17 cellular contexts compared by ENCODE assay signal in the genomic region with DNA sequence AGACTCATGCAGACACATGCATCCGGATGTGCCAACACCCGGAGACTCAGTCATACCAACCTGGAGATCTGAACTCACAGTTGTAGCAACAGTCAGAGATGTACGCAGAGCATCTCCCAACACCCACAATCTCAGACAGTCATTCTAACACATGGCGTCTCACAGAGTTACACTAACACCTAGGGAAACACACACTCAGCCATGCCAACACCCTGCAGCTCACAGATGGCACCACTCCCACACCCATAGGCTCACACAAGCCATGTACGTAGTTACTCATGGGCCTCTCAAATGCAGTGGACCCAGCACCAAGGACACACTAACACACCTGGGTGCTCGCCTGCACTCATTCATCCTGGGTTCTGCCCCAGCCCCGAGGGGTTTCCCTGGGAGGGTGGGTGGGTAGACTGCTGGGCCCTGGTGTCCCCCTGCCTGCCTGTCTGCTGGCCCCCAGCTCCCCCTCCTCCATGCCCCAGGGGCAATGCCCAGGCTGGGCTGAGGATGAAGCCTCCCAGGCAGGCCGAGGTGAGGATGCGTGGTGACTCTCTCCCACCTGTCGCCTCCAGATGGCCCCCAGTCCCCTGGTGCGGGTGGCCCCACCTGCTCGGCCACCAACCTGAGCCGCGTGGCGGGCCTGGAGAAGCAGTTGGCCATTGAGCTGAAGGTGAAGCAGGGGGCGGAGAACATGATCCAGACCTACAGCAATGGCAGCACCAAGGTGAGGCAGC. TPM values are rescaled to one million over a fixed set of nuclear protein-coding genes. Genes with fewer than 3 reads are reported as not detected.
"Had no signal": no experiment of that assay in that cellular context is flagged by ENCODE, and none has a peak within 500 bp of the region (broad histone marks: within the 10 kb centered on the region; RNA-seq: fewer than 3 reads in every experiment).

No MANE protein-coding gene starts in this region.

- DNase-seq: activated CD4-positive, alpha-beta T cell treated with anti-CD3 and anti-CD28 coated beads, Interleukin-2, amount 50 U/mL, for 1 hour; activated CD4-positive, CD25-positive, alpha-beta regulatory T cell; activated naive CD4-positive, alpha-beta T cell treated with anti-CD3 and anti-CD28 coated beads for 36 hours; activated T-cell treated with anti-CD3 and anti-CD28 coated beads, Interleukin-2, amount 50 U/mL, for 72 hours; brain microvascular endothelial cell; cerebellar nuclear complex; dermis blood vessel endothelial cell; left cardiac atrium; lower lobe of right lung; midbrain; naive B cell; right lobe of liver; T-helper 17 cell had no signal

- H3K9me3 Mint-ChIP-seq: activated naive CD4-positive, alpha-beta T cell treated with anti-CD3 and anti-CD28 coated beads for 36 hours; activated T-cell treated with anti-CD3 and anti-CD28 coated beads, Interleukin-2, amount 50 U/mL, for 72 hours; stimulated activated effector memory CD8-positive, alpha-beta T cell treated with anti-CD3 and anti-CD28 coated beads, Interleukin-12 subunit alpha, Interleukin-12 subunit beta, amount 100 ng/mL, for 72 hours had no signal

- H3K27me3 Mint-ChIP-seq: naive B cell, T-helper 17 cell had no signal

- H3K27ac ChIP-seq: brain microvascular endothelial cell, lower lobe of right lung, prostate gland, right lobe of liver, tibial nerve had no signal

- H3K4me3 Mint-ChIP-seq: activated naive CD4-positive, alpha-beta T cell treated with anti-CD3 and anti-CD28 coated beads for 36 hours; stimulated activated effector memory CD8-positive, alpha-beta T cell treated with anti-CD3 and anti-CD28 coated beads, Interleukin-12 subunit alpha, Interleukin-12 subunit beta, amount 100 ng/mL, for 72 hours; T-helper 17 cell had no signal

- H3K27ac Mint-ChIP-seq: activated naive CD4-positive, alpha-beta T cell treated with anti-CD3 and anti-CD28 coated beads for 36 hours; activated T-cell treated with anti-CD3 and anti-CD28 coated beads, Interleukin-2, amount 50 U/mL, for 72 hours; stimulated activated effector memory CD8-positive, alpha-beta T cell treated with anti-CD3 and anti-CD28 coated beads, Interleukin-12 subunit alpha, Interleukin-12 subunit beta, amount 100 ng/mL, for 72 hours; T-helper 17 cell had no signal

- ATAC-seq: activated T-cell treated with anti-CD3 and anti-CD28 coated beads, Interleukin-2, amount 50 U/mL, for 72 hours; esophagus mucosa; left cardiac atrium; lower lobe of right lung; right lobe of liver; stimulated activated effector memory CD8-positive, alpha-beta T cell treated with anti-CD3 and anti-CD28 coated beads, Interleukin-12 subunit alpha, Interleukin-12 subunit beta, amount 100 ng/mL, for 72 hours; T-helper 17 cell had no signal

RNA-seq across cellular contexts. Expression of a gene that starts 32.1 kb away (rescaled TPM):
- total RNA-seq: activated naive CD4-positive, alpha-beta T cell treated with anti-CD3 and anti-CD28 coated beads for 36 hours; T-helper 17 cell had no signal
